8 cellular contexts compared by ENCODE assay signal in the genomic region with DNA sequence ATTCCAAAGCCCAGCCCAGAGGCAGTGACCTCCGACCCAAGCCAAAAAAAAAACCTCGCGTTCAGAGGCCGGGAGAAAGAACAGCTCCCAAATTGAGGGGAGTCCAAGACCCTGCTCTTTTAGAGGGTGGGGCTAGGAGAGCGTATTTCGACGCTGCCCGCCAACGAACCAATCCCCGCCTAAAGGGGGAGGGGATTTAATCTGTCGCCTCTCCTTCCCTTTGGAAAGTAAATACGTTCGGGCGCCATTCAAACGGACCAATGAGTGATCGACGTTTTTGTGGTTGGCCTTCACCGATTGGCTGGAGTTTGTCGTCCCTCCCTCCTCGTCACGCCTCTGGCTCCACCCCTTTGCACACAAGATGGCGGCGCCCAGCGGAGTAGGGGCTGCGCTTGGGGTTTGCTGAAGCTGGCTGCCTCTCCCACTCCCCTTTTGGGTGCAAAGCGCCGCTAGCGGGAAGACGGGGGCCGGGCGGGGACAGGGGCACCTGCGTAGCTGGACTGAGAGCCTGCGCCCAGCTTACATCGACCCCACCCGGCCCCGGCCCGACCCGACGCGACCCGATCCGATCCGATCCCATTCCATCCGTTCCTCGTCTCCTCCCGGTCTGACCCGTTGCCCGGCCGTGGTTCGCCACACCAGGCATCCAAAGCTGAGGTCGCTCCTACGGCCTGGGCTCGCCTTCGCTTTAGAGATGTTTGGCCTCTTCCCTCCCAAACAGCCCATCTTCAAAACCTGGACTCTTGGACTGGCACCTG. TPM values are rescaled to one million over a fixed set of nuclear protein-coding genes. Genes with fewer than 3 reads are reported as not detected.
DNase-seq lines count a peak whose midpoint lies in the region; ATAC-seq and TF ChIP-seq lines count a peak whose summit lies in the region.

A gene (plus strand): TSS at position 355 of the 758 bp plus-strand sequence. CDS start 596 bp downstream, outside the sequence.

- H3K36me3 Mint-ChIP-seq in CD8-positive, alpha-beta T cell, result peaks cover 25% of the 10 kb centered on the region

- intact Hi-C loops in CD8-positive, alpha-beta T cell (cut with DNase I, micrococcal nuclease), result loop anchor here (1.0 to 2.0 kb wide), 3 partner anchors 14 to 239 kb away; a partner anchor contains a TSS

- no peaks in the 10 kb centered on the region for H3K9me3 ChIP-seq in CD8-positive, alpha-beta T cell (ENCODE audit: low read length)
- H3K9me3 ChIP-seq in lung (ENCODE audit: control insufficient read depth in 2 of 2, insufficient read depth in 1 of 2, low read length in 1 of 2), result no peaks in the 10 kb centered on the region

- peaks cover 27% of the 10 kb centered on the region for H3K4me1 Mint-ChIP-seq in CD8-positive, alpha-beta T cell (ENCODE audit: low read depth)

- ATAC-seq in CD8-positive, alpha-beta T cell, result peak; percentile 95
- ATAC-seq in GM19467 (IDR thresholded peaks at IDR 0.05; ENCODE audit: unreplicated experiment) (peak; percentile 82), lung (ENCODE audit: insufficient read depth, low FRiP score) (peak; percentile 96)

- no peak for TF ChIP-seq CTCF in CD8-positive, alpha-beta T cell (IDR thresholded peaks at IDR 0.05)
- no peak for TF ChIP-seq CTCF in lung (IDR thresholded peaks at IDR 0.05; ENCODE audit: control extremely low read depth, extremely low read depth)

- CTCF ChIA-PET in CD8-positive, alpha-beta T cell (lab: Charles Lee), result interaction anchor here (1.0 to 8.0 kb wide), 2 partner anchors 10 to 22 kb away, joined by 5 to 103 read pairs; no protein-coding TSS in a partner anchor

- peak within 1 kb of the TSS; percentile 98 for H3K4me3 Mint-ChIP-seq in CD8-positive, alpha-beta T cell

- peak within 1 kb of the TSS; percentile 97 for H3K27ac Mint-ChIP-seq in CD8-positive, alpha-beta T cell

- H3K36me3 ChIP-seq in CD8-positive, alpha-beta T cell (ENCODE audit: insufficient read depth, low read length), result no peaks in the 10 kb centered on the region
- peaks cover 0 to 6% of the 10 kb centered on the region in 2 donors for H3K36me3 ChIP-seq in lung (ENCODE audit: control insufficient read depth in 2 of 2, insufficient read depth in 2 of 2, low read length in 2 of 2)

- 0 to 1% methylated on average over 42 to 54 of the region's 54 CpGs for WGBS in lung, 2 donors

- peaks cover 13% of the 10 kb centered on the region for H3K4me1 ChIP-seq in CD8-positive, alpha-beta T cell (ENCODE audit: insufficient read depth, low read length)
- peaks cover 0 to 17% of the 10 kb centered on the region in 2 donors for H3K4me1 ChIP-seq in lung (ENCODE audit: control insufficient read depth in 2 of 2, insufficient read depth in 2 of 2, low read length in 2 of 2)

- peak; percentile 88 to 95 (median 93) for DNase-seq in CD8-positive, alpha-beta T cell
- DNase-seq in HS-27A (ENCODE audit: low read depth), result peak; percentile 88
- DNase-seq in NK-92 (lab: John Stamatoyannopoulos, UW; ENCODE audit: unreplicated experiment), result peak; percentile 57
- DNase-seq in activated CD8-positive, alpha-beta memory T cell treated with anti-CD3 and anti-CD28 coated beads for 24 hours, result peak; percentile 94
- DNase-seq in effector CD8-positive, alpha-beta T cell (lab: John Stamatoyannopoulos, UW), result peak; percentile 91
- DNase-seq in lung (ENCODE audit: low spot score), result peak; percentile 96
- peak; percentile 78 to 91 (median 88) for DNase-seq in stimulated activated CD4-positive, alpha-beta T cell treated with anti-CD3 and anti-CD28 coated beads, TNF-alpha, amount 100 ng/mL, for 4 hours (ENCODE audit: low read depth in 3 of 3)

- peaks cover 12% of the 10 kb centered on the region for H3K27me3 Mint-ChIP-seq in CD8-positive, alpha-beta T cell (ENCODE audit: low read depth)

- POLR2A ChIA-PET in CD8-positive, alpha-beta T cell (lab: Charles Lee), result no interaction called here

- H3K27ac ChIP-seq in CD8-positive, alpha-beta T cell (ENCODE audit: low read depth, low read length), result peak within 1 kb of the TSS; percentile 68
- H3K27ac ChIP-seq in lung (ENCODE audit: low read depth in 1 of 2, low read length in 1 of 2), result peak within 1 kb of the TSS; percentile 82 to 92

- H3K4me3 ChIP-seq in CD8-positive, alpha-beta T cell (ENCODE audit: low read depth, low read length), result peak within 1 kb of the TSS; percentile 77
- H3K4me3 ChIP-seq in lung, result peak within 1 kb of the TSS; percentile 74

- H3K27me3 ChIP-seq in CD8-positive, alpha-beta T cell (ENCODE audit: insufficient read depth, low read length), result peaks cover 11% of the 10 kb centered on the region
- no peaks in the 10 kb centered on the region for H3K27me3 ChIP-seq in lung (ENCODE audit: control insufficient read depth, insufficient read depth)

- H3K9me3 Mint-ChIP-seq in CD8-positive, alpha-beta T cell, result no peaks in the 10 kb centered on the region

RNA-seq across cellular contexts. Expression of the gene that starts here (rescaled TPM):
- total RNA-seq in CD8-positive, alpha-beta T cell, result 10 to 100 TPM; 20.9 TPM
- 10 to 100 TPM in 1 of 2 donors, 1 to 10 TPM in 1; 8.2 to 25.4 TPM for total RNA-seq in lung
- 10 to 100 TPM; 11.0 to 16.3 TPM for polyA plus RNA-seq in lung

Comparison
In these comparisons a context has a peak if more than half of its experiments do, and no peak if none do; other contexts are left out.
1. Peak in every context shown above with its lines: DNase-seq, ATAC-seq, H3K4me3 ChIP-seq and H3K27ac ChIP-seq.